ENCODE assay signal across 23 cellular contexts in genomic region chr20:61585764-61586163, GRCh38.
DNase-seq lines count a peak whose midpoint lies in the region; ATAC-seq, FAIRE-seq and TF ChIP-seq lines count a peak whose summit lies in the region.
"Had no signal": no experiment of that assay in that cellular context is flagged by ENCODE, and none has a peak within 500 bp of the region (broad histone marks: within the 10 kb centered on the region; RNA-seq: fewer than 3 reads in every experiment).

No MANE protein-coding gene starts in this region.

- H3K79me2 ChIP-seq in K562 (ENCODE audit: control insufficient read depth, insufficient read depth, low read length) (no peaks in the 10 kb centered on the region), H1 (ENCODE audit: control insufficient read depth in 1 of 2, insufficient read depth in 2 of 2, low read length in 2 of 2) (no peaks in the 10 kb centered on the region)

- H2BK20ac ChIP-seq in H1 (ENCODE audit: low read length) = no peak overlapping the region

- DNase-seq in HTR-8/SVneo (ENCODE audit: insufficient read length, low spot score) (no peak), K562 (ENCODE audit: extremely low read depth in 1 of 4, low spot score in 3 of 4) (no peak), H1 (ENCODE audit: low read depth in 1 of 2, low spot score in 2 of 2) (no peak), RPMI8226 (no peak), NCI-H774 (lab: John Stamatoyannopoulos, UW) (no peak), islet precursor cell (no peak)
- DNase-seq: 8988T; ACHN; BE2C; C1 segment of cervical spinal cord; Caco-2; Calu3; CD4-positive, alpha-beta memory T cell; CD4-positive, CD25-positive, alpha-beta regulatory T cell; DMS79 treated with DMSO at 0.1 percent for 48 hours; GF-D8 had no signal

- TF ChIP-seq RAD21 in K562 (CRISPR knock-in tag; conservative IDR thresholded peaks at IDR 0.05 in 1 of 2, IDR thresholded peaks at IDR 0.05 in 1 of 2) (no peak), H1 (IDR thresholded peaks at IDR 0.05 in 1 of 2, conservative IDR thresholded peaks at IDR 0.05 in 1 of 2; ENCODE audit: low read depth in 2 of 2, low read length in 2 of 2) (no peak)

- H3K14ac ChIP-seq in H1 (ENCODE audit: insufficient read length) = no peak overlapping the region

- POLR2A ChIA-PET in HEK293 (lab: Yijun Ruan, JAX) = no interaction called here
- POLR2A ChIA-PET in K562 (lab: Yijun Ruan, JAX) = no interaction called here
- POLR2A ChIA-PET in H1 (lab: Charles Lee; ENCODE audit: partially characterized antibody) = no interaction called here

- H2AFZ ChIP-seq in K562 (ENCODE audit: low read depth, low read length) (no peak overlapping the region), H1 (ENCODE audit: low read length) (no peak overlapping the region)

- no peaks in the 10 kb centered on the region for H3K79me1 ChIP-seq in H1 (ENCODE audit: low read depth, low read length)

- no TSS peak for BruUV-seq in K562 (replicated peaks; lab: Mats Ljungman, UMichigan)

- intact Hi-C loops in K562 (cut with micrococcal nuclease) = no loop called here

- WGBS in K562 (ENCODE audit: insufficient coverage, low coverage, missing lambda C conversion rate) = 0% methylated on average over 2 of the region's 2 CpGs
- WGBS in H1 (ENCODE audit: extremely low coverage in 1 of 2, insufficient coverage in 1 of 2, insufficient read length in 1 of 2, insufficient replicate concordance in 2 of 2, low coverage in 1 of 2, low lambda C conversion rate in 2 of 2, missing lambda C conversion rate in 1 of 2), 2 experiments = 89 to 100% methylated on average over 1 to 2 of the region's 2 CpGs

- H3K4me2 ChIP-seq in K562 (ENCODE audit: insufficient read depth, low read length) (no peak overlapping the region), H1 (ENCODE audit: insufficient read depth in 1 of 2, low read depth in 2 of 2, low read length in 2 of 2) (no peak overlapping the region)

- no peak overlapping the region for H3K4me3 ChIP-seq in HEK293 (ENCODE audit: low read depth, low read length)
- no peak overlapping the region for H3K4me3 ChIP-seq in K562
- H3K4me3 ChIP-seq in H1 (ENCODE audit: extremely low read depth in 1 of 4, insufficient read depth in 2 of 4, low read depth in 3 of 4, low read length in 4 of 4) = no peak overlapping the region
- H3K4me3 ChIP-seq: BLaER1 had no signal

- H3K27ac ChIP-seq in HEK293 (ENCODE audit: extremely low read depth, low read depth, low read length) (no peak overlapping the region), K562 (ENCODE audit: extremely low read depth, low read depth, low read length) (no peak overlapping the region), H1 (ENCODE audit: low read depth, low read length) (no peak overlapping the region)
- H3K27ac ChIP-seq: BLaER1 had no signal

- in situ Hi-C loops in K562 (cut with MboI) = no loop called here

- TF ChIP-seq POLR2A in K562 (conservative IDR thresholded peaks at IDR 0.05) (no peak), H1 (IDR thresholded peaks at IDR 0.05; ENCODE audit: control extremely low read depth in 1 of 2, low read depth in 2 of 2, low read length in 2 of 2) (no peak)

- peak overlapping the region; percentile 37 for H3K56ac ChIP-seq in H1 (replicated peaks; ENCODE audit: insufficient read length, low read depth, low read length)

- no peak overlapping the region for H3K23ac ChIP-seq in H1 (ENCODE audit: insufficient read length)

- no peaks in the 10 kb centered on the region for H3K9me1 ChIP-seq in K562 (ENCODE audit: control insufficient read depth, insufficient read depth, low read length)

- TF ChIP-seq CTCF in HEK293 (tag by site-specific recombination; IDR thresholded peaks at IDR 0.05) (no peak), K562 (IDR thresholded peaks at IDR 0.05 in 2 of 3, conservative IDR thresholded peaks at IDR 0.05 in 1 of 3; ENCODE audit: insufficient read depth in 2 of 3, low read depth in 1 of 3, low read length in 3 of 3) (no peak), H1 (IDR thresholded peaks at IDR 0.05; ENCODE audit: control extremely low read depth in 1 of 3, insufficient read depth in 1 of 3, low read depth in 1 of 3, low read length in 3 of 3) (no peak)

- H3K27me3 ChIP-seq in K562 (ENCODE audit: control insufficient read depth in 2 of 2, insufficient read depth in 2 of 2, low read length in 2 of 2) (peaks cover 8 to 39% of the 10 kb centered on the region in 2 experiments; a peak in 3 of 5 replicates), H1 (replicated peaks in 1 of 4; ENCODE audit: control insufficient read depth in 3 of 4, extremely low read depth in 1 of 4, insufficient read depth in 3 of 4, low read length in 3 of 4) (peaks cover 0 to 10% (median 1%) of the 10 kb centered on the region in 4 experiments; a peak in 4 of 7 replicates)
- H3K27me3 ChIP-seq: BE2C, BLaER1 had no signal

- H4K20me1 ChIP-seq in K562 (replicated peaks; ENCODE audit: control insufficient read depth, insufficient read depth, low read length) = no peaks in the 10 kb centered on the region
- H4K20me1 ChIP-seq in H1 (replicated peaks in 1 of 2; ENCODE audit: control insufficient read depth in 1 of 2, insufficient read depth in 2 of 2, low read length in 2 of 2) = peaks cover 0 to 3% of the 10 kb centered on the region in 2 experiments
- H4K20me1 ChIP-seq: BLaER1 had no signal

- H4K8ac ChIP-seq in H1 (ENCODE audit: extremely low read depth, insufficient read depth, low read length) = no peak overlapping the region; the same call in 1 of the 2 replicates

- peaks cover 6% of the 10 kb centered on the region; the same call in 1 of the 2 replicates for H3K23me2 ChIP-seq in H1 (ENCODE audit: low read depth, low read length)

- H3K4me1 ChIP-seq in HEK293 (ENCODE audit: control insufficient read depth, insufficient read depth, low read length) = peaks cover 6% of the 10 kb centered on the region
- H3K4me1 ChIP-seq in K562 (replicated peaks in 1 of 2; ENCODE audit: control insufficient read depth in 2 of 2, insufficient read depth in 2 of 2, low read length in 2 of 2) = peaks cover 0 to 5% of the 10 kb centered on the region in 2 experiments; a peak in 1 of 5 replicates
- H3K4me1 ChIP-seq in H1 (replicated peaks in 1 of 4; ENCODE audit: control insufficient read depth in 3 of 4, insufficient read depth in 4 of 4, low read length in 3 of 4) = peaks cover 2 to 21% (median 4%) of the 10 kb centered on the region in 4 experiments; a peak in 4 of 7 replicates
- H3K4me1 ChIP-seq: BE2C, Caco-2 had no signal

- H4K91ac ChIP-seq in H1 (replicated peaks; ENCODE audit: insufficient read length, low read length) = no peak overlapping the region

- H3K36me3 ChIP-seq in HEK293 (ENCODE audit: control insufficient read depth in 2 of 2, insufficient read depth in 1 of 2, low read length in 2 of 2) (no peaks in the 10 kb centered on the region), K562 (ENCODE audit: control insufficient read depth, insufficient read depth, low read length) (no peaks in the 10 kb centered on the region), H1 (ENCODE audit: control insufficient read depth in 2 of 4, insufficient read depth in 4 of 4, low read length in 3 of 4) (no peaks in the 10 kb centered on the region)
- H3K36me3 ChIP-seq: BE2C, BLaER1 had no signal

- FAIRE-seq in HTR-8/SVneo (lab: Jason Lieb, UNC) (peak; percentile 99), K562 (lab: Jason Lieb, UNC) (no peak), H1 (lab: Jason Lieb, UNC) (no peak)
- FAIRE-seq: A204.1, D721Med, G401.6, GM12891 had no signal

- H3K18ac ChIP-seq in H1 (ENCODE audit: extremely low read depth, low read length) = no peak overlapping the region

- H2AK5ac ChIP-seq in H1 (ENCODE audit: low read depth, low read length) = peak overlapping the region; percentile 65; the same call in 1 of the 2 replicates

- no peak overlapping the region for H3K9ac ChIP-seq in K562 (ENCODE audit: insufficient read depth in 1 of 2, low read depth in 2 of 2, low read length in 2 of 2)
- H3K9ac ChIP-seq in H1 (replicated peaks in 1 of 4; ENCODE audit: extremely low read depth in 1 of 4, low read depth in 3 of 4, low read length in 3 of 4) = no peak overlapping the region
- H3K9ac ChIP-seq: BLaER1 had no signal

- H3K4ac ChIP-seq in H1 (replicated peaks; ENCODE audit: insufficient read length, low read depth, low read length) = no peak overlapping the region

- no peak overlapping the region for H2BK5ac ChIP-seq in H1 (ENCODE audit: low read depth, low read length)

- ATAC-seq in K562 = no peak
- no peak for ATAC-seq in GM18909 (IDR thresholded peaks at IDR 0.05; ENCODE audit: poor library complexity, unreplicated experiment)

- H2BK12ac ChIP-seq in H1 (ENCODE audit: low read depth, low read length) = no peak overlapping the region

- H4K5ac ChIP-seq in H1 (ENCODE audit: insufficient read length, low read depth, low read length) = no peak overlapping the region

- CTCF ChIA-PET in HEK293 (lab: Yijun Ruan, JAX) (no interaction called here), K562 (lab: Yijun Ruan, JAX; ENCODE audit: low intra/inter-chr PET ratio) (no interaction called here), H1 (lab: Charles Lee; ENCODE audit: partially characterized antibody) (no interaction called here)

- H2BK120ac ChIP-seq in H1 (replicated peaks; ENCODE audit: low read depth, low read length) = no peak overlapping the region

- TF ChIP-seq EP300 in K562 (IDR thresholded peaks at IDR 0.05; ENCODE audit: low read length) (no peak), H1 (IDR thresholded peaks at IDR 0.05; ENCODE audit: borderline replicate concordance in 1 of 2, low read depth in 2 of 2, low read length in 2 of 2) (no peak)

- H2BK15ac ChIP-seq in H1 (ENCODE audit: low read length) = no peak overlapping the region

- H3K9me3 ChIP-seq in HEK293 (ENCODE audit: control insufficient read depth, insufficient read depth, low read depth, low read length) = no peaks in the 10 kb centered on the region
- H3K9me3 ChIP-seq in K562 (replicated peaks; ENCODE audit: control insufficient read depth, insufficient read depth, low read depth, low read length) = no peaks in the 10 kb centered on the region
- H3K9me3 ChIP-seq in H1 (ENCODE audit: insufficient read depth in 2 of 2, low read depth in 1 of 2, low read length in 1 of 2) = no peaks in the 10 kb centered on the region
- H3K9me3 ChIP-seq: BE2C had no signal

TF ChIP-seq in HEK293, 187 proteins besides CTCF, POLR2A, EP300 and RAD21 (continues in another document):
- TF ChIP-seq ZNF768 (tag by site-specific recombination; IDR thresholded peaks at IDR 0.05) (no peak), ZNF24 (tag by site-specific recombination; IDR thresholded peaks at IDR 0.05) (no peak), ZSCAN16 (tag by site-specific recombination; IDR thresholded peaks at IDR 0.05) (no peak), ZNF175 (tag by site-specific recombination; IDR thresholded peaks at IDR 0.05) (no peak)

TF ChIP-seq in K562, 482 proteins besides CTCF, POLR2A, EP300 and RAD21 (continues in another document):
- no peak for TF ChIP-seq BHLHE40 (IDR thresholded peaks at IDR 0.05; ENCODE audit: low read length)
- no peak for TF ChIP-seq NFE2L1 (tag; IDR thresholded peaks at IDR 0.05; ENCODE audit: borderline replicate concordance, low read depth)

TF ChIP-seq in H1, 55 proteins besides CTCF, POLR2A, EP300 and RAD21 (continues in another document):
- TF ChIP-seq TAF1 (IDR thresholded peaks at IDR 0.05; ENCODE audit: low read depth, low read length) (no peak), POU5F1 (IDR thresholded peaks at IDR 0.05; ENCODE audit: low read depth, low read length) (no peak), TAF7 (optimal IDR thresholded peaks at IDR 0.05; ENCODE audit: borderline replicate concordance, low read depth, low read length) (no peak), SAP30 (IDR thresholded peaks at IDR 0.05; ENCODE audit: insufficient read depth, insufficient replicate concordance, low read length) (no peak)

Comparison
In these comparisons a context has a peak if more than half of its experiments do, and no peak if none do; other contexts are left out.
1. Of the 44 proteins assayed by ChIP-seq in both K562 and HEK293: peak only in K562: none; only in HEK293: ZNF707; in both: none; in neither: 43.